Comparison of ENCODE assay signal across 11 cellular contexts in genomic region chrY:7529416-7529815, GRCh38.
"Had no signal": no experiment of that assay in that cellular context is flagged by ENCODE, and none has a peak within 500 bp of the region (broad histone marks: within the 10 kb centered on the region; RNA-seq: fewer than 3 reads in every experiment).

No MANE protein-coding gene starts in this region.

- H3K4me1 ChIP-seq: esophagus squamous epithelium, left lung, thyroid gland, uterus had no signal

- H3K36me3 ChIP-seq: esophagus squamous epithelium, left lung, thyroid gland, uterus had no signal

- H3K4me3 ChIP-seq: esophagus squamous epithelium, left lung, skin epidermis, thyroid gland, uterus had no signal

- H3K27me3 ChIP-seq: esophagus squamous epithelium, left lung, thyroid gland, uterus had no signal

- DNase-seq: activated CD4-positive, alpha-beta T cell treated with anti-CD3 and anti-CD28 coated beads, Interleukin-2, amount 10 ng/mL, durations not matched to agents 7 days and 5 days; activated CD4-positive, CD25-positive, alpha-beta regulatory T cell; activated naive CD4-positive, alpha-beta T cell treated with anti-CD3 and anti-CD28 coated beads, Interleukin-2, amount 10 ng/mL, durations not matched to agents 7 days and 5 days; activated T-cell treated with anti-CD3 and anti-CD28 coated beads for 4 hours; esophagus squamous epithelium; left lung; thyroid gland; uterus had no signal

- ATAC-seq: left lung had no signal

- H3K27ac ChIP-seq: esophagus squamous epithelium, left lung, thyroid gland, uterus had no signal

- FAIRE-seq: keratinocyte, TTC549 had no signal

- H3K9me3 ChIP-seq: esophagus squamous epithelium, left lung, thyroid gland, uterus had no signal
